ENCODE assay signal across 22 cellular contexts in the genomic region with DNA sequence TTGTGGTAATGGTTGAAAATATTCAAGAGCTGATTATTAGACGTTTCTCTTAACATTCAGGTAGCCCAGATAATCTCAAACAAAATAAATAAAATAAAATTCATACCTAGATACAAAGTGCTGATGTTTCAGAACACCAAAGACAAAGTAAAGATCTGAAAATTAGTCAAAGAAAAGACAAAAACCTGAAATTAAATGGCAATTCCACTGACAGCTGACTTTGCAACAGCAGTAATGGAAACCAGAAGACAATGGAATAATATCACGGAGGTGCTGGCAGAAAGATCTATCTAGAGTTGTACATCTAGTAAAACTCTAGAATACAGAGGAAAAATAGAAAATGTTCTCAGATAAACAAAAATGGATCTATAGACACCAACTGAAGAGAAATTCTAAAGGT. TPM values are rescaled to one million over a fixed set of nuclear protein-coding genes. Genes with fewer than 3 reads are reported as not detected.
"Had no signal": no experiment of that assay in that cellular context is flagged by ENCODE, and none has a peak within 500 bp of the region (broad histone marks: within the 10 kb centered on the region; RNA-seq: fewer than 3 reads in every experiment).

No MANE protein-coding gene starts in this region.

- H3K4me3 ChIP-seq: adrenal gland, ascending aorta, esophagus muscularis mucosa, hepatocyte, left ventricle myocardium inferior, testis had no signal

- H3K36me3 ChIP-seq: adrenal gland, ascending aorta, brain microvascular endothelial cell, esophagus muscularis mucosa, left ventricle myocardium inferior, WERI-Rb-1 had no signal

- ATAC-seq: activated naive CD4-positive, alpha-beta T cell treated with anti-CD3 and anti-CD28 coated beads, Interleukin-2, amount 50 U/mL, for 72 hours; effector memory CD8-positive, alpha-beta T cell; natural killer cell treated with Interleukin-12 subunit alpha and Interleukin-12 subunit beta and Interleukin-15 and Interleukin-18, amount 100 ng/mL, for 72 hours; T-helper 17 cell had no signal

- H3K27me3 ChIP-seq: adrenal gland, ascending aorta, brain microvascular endothelial cell, esophagus muscularis mucosa, hepatocyte, testis had no signal

- H3K9me3 ChIP-seq: testis had no signal

- H3K79me2 ChIP-seq: hepatocyte had no signal

- H3K4me2 ChIP-seq: hepatocyte had no signal

- DNase-seq: activated T-cell treated with anti-CD3 and anti-CD28 coated beads, Interleukin-2, amount 50 U/mL, for 1 hour; adrenal gland; brain microvascular endothelial cell; caudate nucleus; effector memory CD8-positive, alpha-beta T cell; glutamatergic neuron; left ventricle myocardium inferior; mammary epithelial cell; retina; stimulated activated CD4-positive, alpha-beta T cell treated with anti-CD3 and anti-CD28 coated beads, Interleukin-2, amount 100 ng/mL, for 48 hours; stimulated activated naive CD4-positive, alpha-beta T cell; T-helper 17 cell; testis; trophoblast cell; WERI-Rb-1 had no signal

- H3K4me3 Mint-ChIP-seq: effector memory CD8-positive, alpha-beta T cell; natural killer cell treated with Interleukin-12 subunit alpha and Interleukin-12 subunit beta and Interleukin-15 and Interleukin-18, amount 100 ng/mL, for 72 hours; T-helper 17 cell had no signal

- H3K27ac ChIP-seq: adrenal gland, ascending aorta, brain microvascular endothelial cell, esophagus muscularis mucosa, hepatocyte, left ventricle myocardium inferior, testis, WERI-Rb-1 had no signal

- H3K4me1 ChIP-seq: adrenal gland, ascending aorta, esophagus muscularis mucosa, left ventricle myocardium inferior, testis had no signal

- H3K27me3 Mint-ChIP-seq: effector memory CD8-positive, alpha-beta T cell; natural killer cell treated with Interleukin-12 subunit alpha and Interleukin-12 subunit beta and Interleukin-15 and Interleukin-18, amount 100 ng/mL, for 72 hours; T-helper 17 cell had no signal

- H3K27ac Mint-ChIP-seq: activated naive CD4-positive, alpha-beta T cell treated with anti-CD3 and anti-CD28 coated beads, Interleukin-2, amount 50 U/mL, for 72 hours; effector memory CD8-positive, alpha-beta T cell; natural killer cell treated with Interleukin-12 subunit alpha and Interleukin-12 subunit beta and Interleukin-15 and Interleukin-18, amount 100 ng/mL, for 72 hours; progenitor cell of endocrine pancreas; T-helper 17 cell had no signal

RNA-seq across cellular contexts. Expression of a gene that starts 58.0 kb away (rescaled TPM):
- total RNA-seq: mammary epithelial cell, osteocyte had no signal
